Comparison of ENCODE assay signal across 20 cellular contexts in genomic region chr13:98059276-98059675, GRCh38.
"Had no signal": no experiment of that assay in that cellular context is flagged by ENCODE, and none has a peak within 500 bp of the region (broad histone marks: within the 10 kb centered on the region; RNA-seq: fewer than 3 reads in every experiment).

No MANE protein-coding gene starts in this region.

- DNase-seq: hypothalamus; immature natural killer cell; kidney; left colon; left lung; lower lobe of right lung; mammary epithelial cell; mesenchymal stem cell; naive thymus-derived CD8-positive, alpha-beta T cell; ovary; small intestine; spleen; stimulated activated CD4-positive, alpha-beta T cell treated with anti-CD3 and anti-CD28 coated beads, Interleukin-4, amount 100 ng/mL, for 24 hours; stimulated activated naive CD4-positive, alpha-beta T cell; uterus had no signal

- H3K27me3 ChIP-seq: left lung, ovary, right atrium auricular region, tibial nerve, uterus had no signal

- ATAC-seq: left colon; left lung; lower lobe of right lung; naive thymus-derived CD8-positive, alpha-beta T cell; sciatic nerve; stimulated activated effector memory CD8-positive, alpha-beta T cell treated with anti-CD3 and anti-CD28 coated beads, Interleukin-12 subunit alpha, Interleukin-12 subunit beta, amount 100 ng/mL, for 72 hours had no signal

- H3K4me3 ChIP-seq: left lung, lower lobe of right lung, ovary, right atrium auricular region, spleen, suprapubic skin, tibial nerve, uterus had no signal

- H3K9me3 ChIP-seq: left lung, lower lobe of right lung, ovary, right atrium auricular region, spleen, suprapubic skin, uterus had no signal

- H3K36me3 ChIP-seq: left lung, lower lobe of right lung, ovary, right atrium auricular region, spleen, suprapubic skin, tibial nerve, uterus had no signal

- H3K27ac ChIP-seq: left lung, lower lobe of right lung, ovary, right atrium auricular region, spleen, suprapubic skin, tibial nerve, uterus had no signal

- H3K4me1 ChIP-seq: left lung, lower lobe of right lung, right atrium auricular region, spleen, suprapubic skin, tibial nerve, uterus had no signal
